ENCODE assay signal across 9 cellular contexts in the genomic region with DNA sequence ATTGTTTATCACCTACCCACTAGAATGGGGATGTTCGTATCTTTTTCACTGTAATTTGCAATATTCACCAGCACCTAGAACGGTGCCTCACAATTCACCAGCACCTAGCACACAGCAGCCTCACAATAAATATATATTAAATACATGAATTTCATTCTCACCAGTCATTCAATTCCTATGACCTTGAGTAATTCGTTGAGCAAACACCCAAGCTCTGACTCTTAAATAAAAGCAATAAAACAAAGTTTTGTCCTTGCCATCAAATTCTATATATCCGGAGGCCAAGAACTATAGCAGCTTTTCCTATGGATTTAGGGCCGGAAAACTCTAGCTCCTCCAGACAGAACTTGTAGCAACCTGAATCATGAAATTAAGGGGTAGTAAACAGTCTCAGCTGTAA. TPM values are rescaled to one million over a fixed set of nuclear protein-coding genes. Genes with fewer than 3 reads are reported as not detected.
A peak's percentile ranks its signal among the peaks of the same experiment; 100 is the strongest.
DNase-seq lines count a peak whose midpoint lies in the region; ATAC-seq and TF ChIP-seq lines count a peak whose summit lies in the region.
"Had no signal": no experiment of that assay in that cellular context is flagged by ENCODE, and none has a peak within 500 bp of the region (broad histone marks: within the 10 kb centered on the region; RNA-seq: fewer than 3 reads in every experiment).

No MANE protein-coding gene starts in this region.

- no peak overlapping the region for H2BK15ac ChIP-seq in mesendoderm (replicated peaks; ENCODE audit: low read depth)

- intact Hi-C loops in left ventricle myocardium inferior (cut with micrococcal nuclease): no loop called here
- intact Hi-C loops in left cardiac atrium (cut with DNase I): no loop called here
- intact Hi-C loops in uterus (cut with DNase I; ENCODE audit: low total_unique reads): no loop called here

- no peak overlapping the region for H2BK5ac ChIP-seq in mesendoderm (ENCODE audit: low read length)

- H3K4ac ChIP-seq in mesendoderm (ENCODE audit: low read depth, low read length): no peak overlapping the region

- no peak for TF ChIP-seq POLR2A in uterus (IDR thresholded peaks at IDR 0.05)

- no peak for DNase-seq in left ventricle myocardium inferior
- no peak for DNase-seq in left cardiac atrium
- DNase-seq in brain microvascular endothelial cell: peak; percentile 4
- DNase-seq in mesendoderm: no peak
- DNase-seq in uterus: no peak
- DNase-seq in NCI-H82 treated with DMSO at 0.1 percent for 48 hours (lab: John Stamatoyannopoulos, UW; ENCODE audit: unreplicated experiment): no peak
- DNase-seq in DMS153 (lab: John Stamatoyannopoulos, UW): no peak

- H3K4me2 ChIP-seq in mesendoderm (ENCODE audit: low read length): peak overlapping the region; percentile 51

- H3K18ac ChIP-seq in mesendoderm (ENCODE audit: low read length): no peak overlapping the region

- H3K9ac ChIP-seq in mesendoderm (ENCODE audit: low read length): peak overlapping the region; percentile 94

- no peak for ATAC-seq in left cardiac atrium
- no peak for ATAC-seq in esophagus mucosa

- no peak overlapping the region for H2BK120ac ChIP-seq in mesendoderm (ENCODE audit: low read depth, low read length)

- TF ChIP-seq CTCF in left ventricle myocardium inferior (IDR thresholded peaks at IDR 0.05; ENCODE audit: borderline replicate concordance) (no peak), brain microvascular endothelial cell (IDR thresholded peaks at IDR 0.05; ENCODE audit: low read depth, low read length, missing control alignments) (no peak), uterus (IDR thresholded peaks at IDR 0.05) (no peak)

- WGBS in mesendoderm (ENCODE audit: extremely low coverage, insufficient coverage, low lambda C conversion rate): no CpG with 5 or more reads among the region's 5 CpGs

- peak overlapping the region; percentile 94 for H3K56ac ChIP-seq in mesendoderm (ENCODE audit: low read length)

- no peak overlapping the region for H3K23ac ChIP-seq in mesendoderm (ENCODE audit: low read length)

- H2AK5ac ChIP-seq in mesendoderm (ENCODE audit: low read length): no peak overlapping the region

- peaks cover 23% of the 10 kb centered on the region for H3K79me2 ChIP-seq in mesendoderm (ENCODE audit: control insufficient read depth, insufficient read depth, low read length)

- no peaks in the 10 kb centered on the region for H3K27me3 ChIP-seq in left ventricle myocardium inferior (ENCODE audit: low read depth)
- no peaks in the 10 kb centered on the region for H3K27me3 ChIP-seq in brain microvascular endothelial cell (replicated peaks)
- no peaks in the 10 kb centered on the region for H3K27me3 ChIP-seq in mesendoderm (ENCODE audit: insufficient read depth, low read length, poor library complexity)
- no peaks in the 10 kb centered on the region for H3K27me3 ChIP-seq in uterus
- H3K27me3 ChIP-seq: body of pancreas had no signal

- no peak overlapping the region for H4K8ac ChIP-seq in mesendoderm (ENCODE audit: low read depth, low read length)

- H3K27ac ChIP-seq in left ventricle myocardium inferior (replicated peaks) (peak overlapping the region; percentile 100), brain microvascular endothelial cell (peak overlapping the region; percentile 97), mesendoderm (ENCODE audit: low read depth, low read length) (no peak overlapping the region), uterus (peak overlapping the region in 1 of 2 donors; percentile 98)

- peaks cover 14% of the 10 kb centered on the region for H3K79me1 ChIP-seq in mesendoderm (ENCODE audit: low read length)

- in situ Hi-C loops in brain microvascular endothelial cell (cut with HindIII; ENCODE audit: low pct_ligation_motif_present, low sequenced_read_pairs): no loop called here

- no peak overlapping the region for H4K5ac ChIP-seq in mesendoderm (ENCODE audit: low read length)

- no peaks in the 10 kb centered on the region for H3K9me3 ChIP-seq in left ventricle myocardium inferior (replicated peaks)
- no peaks in the 10 kb centered on the region for H3K9me3 ChIP-seq in uterus
- H3K9me3 ChIP-seq: body of pancreas had no signal

- H3K4me3 ChIP-seq in left ventricle myocardium inferior (peak overlapping the region; percentile 92), brain microvascular endothelial cell (ENCODE audit: low read depth, low read length) (peak overlapping the region; percentile 82), mesendoderm (ENCODE audit: low read length) (no peak overlapping the region), uterus (peak overlapping the region; percentile 86 to 90)

- H3K36me3 ChIP-seq in left ventricle myocardium inferior: peaks cover 10% of the 10 kb centered on the region
- H3K36me3 ChIP-seq in brain microvascular endothelial cell (replicated peaks): peaks cover 11% of the 10 kb centered on the region
- peaks cover 10% of the 10 kb centered on the region for H3K36me3 ChIP-seq in mesendoderm (ENCODE audit: control insufficient read depth, insufficient read depth, low read length)
- no peaks in the 10 kb centered on the region for H3K36me3 ChIP-seq in uterus

- H3K4me1 ChIP-seq in left ventricle myocardium inferior (peaks cover 48% of the 10 kb centered on the region), mesendoderm (ENCODE audit: control insufficient read depth, low read depth, low read length) (no peaks in the 10 kb centered on the region), uterus (peaks cover 4 to 13% of the 10 kb centered on the region in 2 donors)

RNA-seq across cellular contexts. Expression of gene VTI1B, which starts 1.0 kb away (rescaled TPM):
- 125 TPM for total RNA-seq in left ventricle myocardium inferior
- 100 to 1,000 TPM; 122 to 139 TPM for total RNA-seq in left cardiac atrium
- 74.2 TPM for polyA plus RNA-seq in mesendoderm (2013, experiment 1 of 2)
- 73.8 TPM for polyA plus RNA-seq in mesendoderm (2013, experiment 2 of 2)
- total RNA-seq in uterus: 100 to 1,000 TPM in 1 of 4 donors, 10 to 100 TPM in 3; 39.0 to 333 (median 48.6) TPM
- total RNA-seq in esophagus mucosa: 81.0 TPM

RNA-seq across cellular contexts. Expression of gene RDH11, which starts 22.1 kb away (rescaled TPM):
- total RNA-seq in left ventricle myocardium inferior (13.9 TPM), left cardiac atrium (10 to 100 TPM; 18.3 to 20.8 TPM), uterus (10 to 100 TPM; 19.1 to 90.1 (median 39.0) TPM), esophagus mucosa (60.1 TPM)
- polyA plus RNA-seq in mesendoderm (2013, experiment 1 of 2): 106 TPM
- polyA plus RNA-seq in mesendoderm (2013, experiment 2 of 2): 110 TPM

RNA-seq across cellular contexts. Expression of gene RDH12, which starts 28.2 kb away (rescaled TPM):
- total RNA-seq in left ventricle myocardium inferior (not detected), left cardiac atrium (not detected), uterus (not detected), esophagus mucosa (30.9 TPM)
- polyA plus RNA-seq in mesendoderm (2013, experiment 1 of 2): 0.58 TPM
- polyA plus RNA-seq in mesendoderm (2013, experiment 2 of 2): 0.59 TPM

RNA-seq across cellular contexts. Expression of gene ARG2, which starts 53.7 kb away (rescaled TPM):
- total RNA-seq in left ventricle myocardium inferior (1.2 TPM), left cardiac atrium (1 to 10 TPM in 1 of 2 donors, under 1 TPM in 1; 0.38 to 1.2 TPM), uterus (1 to 10 TPM in 2 of 4 donors, under 1 TPM in 1, not detected in 1; 0.51 to 3.7 (median 2.8) TPM), esophagus mucosa (35.6 TPM)
- polyA plus RNA-seq in mesendoderm (2013, experiment 1 of 2): 28.0 TPM
- 28.3 TPM for polyA plus RNA-seq in mesendoderm (2013, experiment 2 of 2)

Comparison
In these comparisons a context has a peak if more than half of its experiments do, and no peak if none do; other contexts are left out.
1. RNA of gene RDH12, which starts 28.2 kb away (total RNA-seq): 30.9 TPM in esophagus mucosa (single experiment); not detected in left ventricle myocardium inferior (single experiment), not detected in left cardiac atrium and not detected in uterus; every median in the first group is over 10 times any median in the second.